9 cellular contexts compared by ENCODE assay signal in the genomic region with DNA sequence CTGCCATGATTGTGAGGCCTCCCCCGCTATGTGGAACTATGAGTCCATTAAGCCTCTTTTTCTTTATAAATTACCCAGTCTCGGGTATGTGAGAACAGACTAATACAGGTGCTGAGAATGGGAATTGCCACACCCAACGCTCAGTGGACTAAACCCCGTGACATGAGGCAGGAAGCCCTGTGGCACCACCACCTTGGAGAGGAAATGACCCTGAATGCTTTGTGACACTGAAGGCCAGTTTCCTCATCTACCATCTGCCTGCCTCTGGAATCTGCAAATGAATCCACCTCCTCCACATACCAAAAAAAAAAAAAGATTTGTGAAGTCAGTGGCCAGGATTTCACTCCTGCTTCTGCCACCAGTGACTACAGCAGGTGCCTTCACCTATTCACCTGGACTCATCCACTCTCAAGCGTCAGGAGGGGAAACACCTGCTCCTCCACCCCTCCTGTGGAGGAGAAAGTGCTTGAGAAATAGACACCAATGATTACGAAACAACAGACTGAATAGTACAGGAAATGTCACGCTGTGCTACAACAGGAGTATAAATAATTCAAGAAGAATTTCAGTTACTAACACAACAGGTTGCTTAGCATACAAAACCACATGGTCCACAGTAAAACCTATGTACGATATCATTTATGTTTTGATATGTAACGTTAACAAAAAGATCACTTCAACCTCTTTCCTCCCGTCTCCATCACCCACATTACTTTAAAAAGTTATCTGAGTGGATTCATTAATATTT. TPM values are rescaled to one million over a fixed set of nuclear protein-coding genes. Genes with fewer than 3 reads are reported as not detected.
DNase-seq lines count a peak whose midpoint lies in the region; ATAC-seq and TF ChIP-seq lines count a peak whose summit lies in the region.
"Had no signal": no experiment of that assay in that cellular context is flagged by ENCODE, and none has a peak within 500 bp of the region (broad histone marks: within the 10 kb centered on the region; RNA-seq: fewer than 3 reads in every experiment).

No MANE protein-coding gene starts in this region.

- ATAC-seq in naive thymus-derived CD4-positive, alpha-beta T cell: peak; percentile 47
- ATAC-seq in GM18519 (IDR thresholded peaks at IDR 0.05; ENCODE audit: low FRiP score, unreplicated experiment): no peak

- H3K4me1 Mint-ChIP-seq in naive thymus-derived CD4-positive, alpha-beta T cell: peaks cover 0 to 3% (median 0%) of the 10 kb centered on the region in 7 donors

- no peak overlapping the region for H3K4me3 ChIP-seq in naive thymus-derived CD4-positive, alpha-beta T cell (ENCODE audit: low read length)

- H3K27me3 ChIP-seq in naive thymus-derived CD4-positive, alpha-beta T cell (ENCODE audit: control insufficient read depth in 2 of 2, insufficient read depth in 2 of 2, low read length in 2 of 2): no peaks in the 10 kb centered on the region

- H3K27me3 Mint-ChIP-seq in naive thymus-derived CD4-positive, alpha-beta T cell: no peaks in the 10 kb centered on the region
- H3K27me3 Mint-ChIP-seq: natural killer cell treated with Interleukin-12 subunit alpha and Interleukin-12 subunit beta and Interleukin-15 and Interleukin-18, amount 100 ng/mL, for 72 hours had no signal

- DNase-seq in Daoy (ENCODE audit: low read depth) (peak; percentile 29), NCI-H226 (peak; percentile 84), dermis microvascular lymphatic vessel endothelial cell (ENCODE audit: low read depth in 2 of 2) (peak; percentile 66 to 80), erythroblast (lab: John Stamatoyannopoulos, UW) (no peak), superior temporal gyrus (ENCODE audit: extremely low spot score) (no peak), AG08395 (ENCODE audit: low spot score) (no peak)
- no peak for DNase-seq in naive thymus-derived CD4-positive, alpha-beta T cell

- peaks cover 0 to 3% (median 0%) of the 10 kb centered on the region in 11 donors for H3K9me3 Mint-ChIP-seq in naive thymus-derived CD4-positive, alpha-beta T cell
- H3K9me3 Mint-ChIP-seq: natural killer cell treated with Interleukin-12 subunit alpha and Interleukin-12 subunit beta and Interleukin-15 and Interleukin-18, amount 100 ng/mL, for 72 hours had no signal

- no peak for TF ChIP-seq POLR2A in erythroblast (IDR thresholded peaks at IDR 0.05; ENCODE audit: low read length)

- POLR2A ChIA-PET in naive thymus-derived CD4-positive, alpha-beta T cell (lab: Charles Lee): no interaction called here

- CTCF ChIA-PET in naive thymus-derived CD4-positive, alpha-beta T cell (lab: Charles Lee): no interaction called here

- H3K4me3 Mint-ChIP-seq in naive thymus-derived CD4-positive, alpha-beta T cell: no peak overlapping the region
- H3K4me3 Mint-ChIP-seq: natural killer cell treated with Interleukin-12 subunit alpha and Interleukin-12 subunit beta and Interleukin-15 and Interleukin-18, amount 100 ng/mL, for 72 hours had no signal

- no peaks in the 10 kb centered on the region for H3K9me3 ChIP-seq in naive thymus-derived CD4-positive, alpha-beta T cell (ENCODE audit: control insufficient read depth in 2 of 3, low read length in 3 of 3)

- no peaks in the 10 kb centered on the region for H3K4me1 ChIP-seq in naive thymus-derived CD4-positive, alpha-beta T cell (ENCODE audit: control insufficient read depth in 2 of 2, insufficient read depth in 2 of 2, low read length in 2 of 2)

- H3K27ac Mint-ChIP-seq in naive thymus-derived CD4-positive, alpha-beta T cell: no peak overlapping the region

- peaks cover 0 to 11% (median 0%) of the 10 kb centered on the region in 3 experiments for H3K36me3 ChIP-seq in naive thymus-derived CD4-positive, alpha-beta T cell (ENCODE audit: control insufficient read depth in 2 of 3, insufficient read depth in 3 of 3, low read length in 3 of 3)

- intact Hi-C loops in naive thymus-derived CD4-positive, alpha-beta T cell (cut with micrococcal nuclease): no loop called here

- H3K27ac ChIP-seq in naive thymus-derived CD4-positive, alpha-beta T cell (ENCODE audit: low read depth, low read length): no peak overlapping the region

- peaks cover 0 to 63% (median 40%) of the 10 kb centered on the region in 5 donors for H3K36me3 Mint-ChIP-seq in naive thymus-derived CD4-positive, alpha-beta T cell
- H3K36me3 Mint-ChIP-seq: natural killer cell treated with Interleukin-12 subunit alpha and Interleukin-12 subunit beta and Interleukin-15 and Interleukin-18, amount 100 ng/mL, for 72 hours had no signal

RNA-seq across cellular contexts. Expression of a gene that starts 41.4 kb away (rescaled TPM):
- total RNA-seq in Daoy (2014; rRNA removed; shearing (Covaris generic)): 5.7 and 14.5 TPM in 2 replicates
- total RNA-seq in dermis microvascular lymphatic vessel endothelial cell: 3.5 and 7.8 TPM in 2 replicates
- 1 to 10 TPM; 3.9 to 5.0 (median 4.5) TPM for total RNA-seq in naive thymus-derived CD4-positive, alpha-beta T cell
- 1 to 10 TPM in 1 of 2 donors, under 1 TPM in 1; 0.99 to 1.6 TPM for polyA plus RNA-seq in naive thymus-derived CD4-positive, alpha-beta T cell

Comparison
In these comparisons a context has a peak if more than half of its experiments do, and no peak if none do; other contexts are left out.
1. DNase-seq: peak in Daoy (single experiment), NCI-H226 (single experiment) and dermis microvascular lymphatic vessel endothelial cell (2 of 2); none in naive thymus-derived CD4-positive, alpha-beta T cell (0 of 9), erythroblast (0 of 2), superior temporal gyrus (single experiment) and AG08395 (single experiment).